29 cellular contexts compared by ENCODE assay signal in genomic region chr5:35161637-35162248, GRCh38.
DNase-seq lines count a peak whose midpoint lies in the region; ATAC-seq and TF ChIP-seq lines count a peak whose summit lies in the region.
"Had no signal": no experiment of that assay in that cellular context is flagged by ENCODE, and none has a peak within 500 bp of the region (broad histone marks: within the 10 kb centered on the region; RNA-seq: fewer than 3 reads in every experiment).

No MANE protein-coding gene starts in this region.

- peak overlapping the region; percentile 34 to 68 for H3K27ac ChIP-seq in tibial artery
- H3K27ac ChIP-seq: esophagus squamous epithelium, sigmoid colon, SJCRH30, upper lobe of right lung, WERI-Rb-1 had no signal

- intact Hi-C loops in tibial artery (cut with DNase I; ENCODE audit: low total_unique reads), result no loop called here

- no peak overlapping the region for H3K4me3 Mint-ChIP-seq in activated naive CD8-positive, alpha-beta T cell treated with anti-CD3 and anti-CD28 coated beads for 36 hours
- H3K4me3 Mint-ChIP-seq: activated CD8-positive, alpha-beta T cell treated with anti-CD3 and anti-CD28 coated beads, Interleukin-2, amount 10 ng/mL, durations not matched to agents 7 days and 5 days; activated naive CD4-positive, alpha-beta T cell treated with anti-CD3 and anti-CD28 coated beads, Interleukin-2, amount 10 ng/mL, durations not matched to agents 7 days and 5 days; activated T-helper 17 cell treated with anti-CD3 and anti-CD28 coated beads, Interleukin-2, amount 50 U/mL, for 72 hours; B cell; CD4-positive, alpha-beta memory T cell; immature natural killer cell; mesothelial cell of epicardium; naive B cell had no signal

- peaks cover 0 to 73% (median 42%) of the 10 kb centered on the region in 4 donors for H3K4me1 ChIP-seq in tibial artery

- ATAC-seq in GM21529 (IDR thresholded peaks at IDR 0.05; ENCODE audit: unreplicated experiment), result no peak
- ATAC-seq: activated CD8-positive, alpha-beta T cell treated with anti-CD3 and anti-CD28 coated beads, Interleukin-2, amount 10 ng/mL, durations not matched to agents 7 days and 5 days; activated T-helper 17 cell treated with anti-CD3 and anti-CD28 coated beads, Interleukin-2, amount 50 U/mL, for 72 hours; upper lobe of right lung had no signal

- H3K4me3 ChIP-seq in tibial artery, result no peak overlapping the region
- H3K4me3 ChIP-seq: dorsolateral prefrontal cortex, esophagus squamous epithelium, sigmoid colon, SJCRH30, upper lobe of right lung had no signal

- H3K36me3 ChIP-seq in tibial artery, result no peaks in the 10 kb centered on the region
- H3K36me3 ChIP-seq: esophagus squamous epithelium, sigmoid colon, SJCRH30, upper lobe of right lung, WERI-Rb-1 had no signal

- DNase-seq in GM03348 (ENCODE audit: low spot score) (peak; percentile 11), cerebellum (ENCODE audit: low spot score) (peak; percentile 9), middle frontal gyrus (ENCODE audit: extremely low spot score, low spot score) (peak; percentile 20), tibial artery (no peak), NCI-H2107 (lab: John Stamatoyannopoulos, UW) (no peak)
- DNase-seq in activated naive CD8-positive, alpha-beta T cell treated with anti-CD3 and anti-CD28 coated beads for 36 hours, result no peak
- DNase-seq: activated CD4-positive, alpha-beta T cell treated with anti-CD3 and anti-CD28 coated beads for 4 hours; activated CD8-positive, alpha-beta T cell treated with anti-CD3 and anti-CD28 coated beads, Interleukin-2, amount 10 ng/mL, durations not matched to agents 7 days and 5 days; activated naive CD4-positive, alpha-beta T cell treated with anti-CD3 and anti-CD28 coated beads, Interleukin-2, amount 10 ng/mL, durations not matched to agents 7 days and 5 days; CD4-positive, alpha-beta memory T cell; dorsolateral prefrontal cortex; esophagus squamous epithelium; H7; hypothalamus; immature natural killer cell; naive B cell; NCI-H146; NCI-H345; NCI-H748 treated with DMSO at 0.1 percent for 48 hours; sigmoid colon; SJCRH30; stimulated activated CD4-positive, alpha-beta T cell treated with anti-CD3 and anti-CD28 coated beads, Interleukin-4, amount 100 ng/mL, for 24 hours; upper lobe of right lung; WERI-Rb-1 had no signal

- no peaks in the 10 kb centered on the region for H3K9me3 ChIP-seq in tibial artery
- H3K9me3 ChIP-seq: sigmoid colon, SJCRH30, upper lobe of right lung had no signal

- peaks cover 11% of the 10 kb centered on the region for H3K27me3 Mint-ChIP-seq in activated naive CD8-positive, alpha-beta T cell treated with anti-CD3 and anti-CD28 coated beads for 36 hours
- H3K27me3 Mint-ChIP-seq: activated naive CD4-positive, alpha-beta T cell treated with anti-CD3 and anti-CD28 coated beads, Interleukin-2, amount 10 ng/mL, durations not matched to agents 7 days and 5 days; progenitor cell of endocrine pancreas had no signal

- TF ChIP-seq CTCF in tibial artery (IDR thresholded peaks at IDR 0.05), result no peak

- no peak overlapping the region for H3K27ac Mint-ChIP-seq in activated naive CD8-positive, alpha-beta T cell treated with anti-CD3 and anti-CD28 coated beads for 36 hours
- H3K27ac Mint-ChIP-seq: activated CD8-positive, alpha-beta T cell treated with anti-CD3 and anti-CD28 coated beads, Interleukin-2, amount 10 ng/mL, durations not matched to agents 7 days and 5 days; activated naive CD4-positive, alpha-beta T cell treated with anti-CD3 and anti-CD28 coated beads, Interleukin-2, amount 10 ng/mL, durations not matched to agents 7 days and 5 days; activated T-helper 17 cell treated with anti-CD3 and anti-CD28 coated beads, Interleukin-2, amount 50 U/mL, for 72 hours; B cell; CD4-positive, alpha-beta memory T cell; immature natural killer cell; mesothelial cell of epicardium; naive B cell; progenitor cell of endocrine pancreas had no signal

- H3K36me3 Mint-ChIP-seq in activated naive CD8-positive, alpha-beta T cell treated with anti-CD3 and anti-CD28 coated beads for 36 hours, result no peaks in the 10 kb centered on the region
- H3K36me3 Mint-ChIP-seq: activated naive CD4-positive, alpha-beta T cell treated with anti-CD3 and anti-CD28 coated beads, Interleukin-2, amount 10 ng/mL, durations not matched to agents 7 days and 5 days; CD4-positive, alpha-beta memory T cell; immature natural killer cell; mesothelial cell of epicardium; naive B cell had no signal

- no peaks in the 10 kb centered on the region for H3K4me1 Mint-ChIP-seq in activated naive CD8-positive, alpha-beta T cell treated with anti-CD3 and anti-CD28 coated beads for 36 hours
- H3K4me1 Mint-ChIP-seq: activated naive CD4-positive, alpha-beta T cell treated with anti-CD3 and anti-CD28 coated beads, Interleukin-2, amount 10 ng/mL, durations not matched to agents 7 days and 5 days; activated T-helper 17 cell treated with anti-CD3 and anti-CD28 coated beads, Interleukin-2, amount 50 U/mL, for 72 hours; B cell; immature natural killer cell; naive B cell had no signal

- H3K9me3 Mint-ChIP-seq in activated naive CD8-positive, alpha-beta T cell treated with anti-CD3 and anti-CD28 coated beads for 36 hours, result no peaks in the 10 kb centered on the region
- H3K9me3 Mint-ChIP-seq: activated naive CD4-positive, alpha-beta T cell treated with anti-CD3 and anti-CD28 coated beads, Interleukin-2, amount 10 ng/mL, durations not matched to agents 7 days and 5 days; activated T-helper 17 cell treated with anti-CD3 and anti-CD28 coated beads, Interleukin-2, amount 50 U/mL, for 72 hours had no signal

- no peaks in the 10 kb centered on the region for H3K27me3 ChIP-seq in tibial artery
- H3K27me3 ChIP-seq: dorsolateral prefrontal cortex, esophagus squamous epithelium, sigmoid colon, SJCRH30, upper lobe of right lung had no signal

Comparison
In these comparisons a context has a peak if more than half of its experiments do, and no peak if none do; other contexts are left out.
1. DNase-seq: peak in GM03348 (single experiment), cerebellum (single experiment) and middle frontal gyrus (single experiment); none in tibial artery (0 of 2), activated naive CD8-positive, alpha-beta T cell treated with anti-CD3 and anti-CD28 coated beads for 36 hours (single experiment) and NCI-H2107 (single experiment).